In genomic region chr6:5141046-5141445, GRCh38 we compare ENCODE assay signal across 1 cellular context.
TF ChIP-seq lines count a peak whose summit lies in the region.

No MANE protein-coding gene starts in this region.

TF ChIP-seq in IMR-90, 13 proteins besides CTCF, POLR2A, EP300 and RAD21:
- TF ChIP-seq CHD1 (IDR thresholded peaks at IDR 0.05; ENCODE audit: low read depth, low read length): no peak
- TF ChIP-seq FOS (IDR thresholded peaks at IDR 0.05; ENCODE audit: low read depth, low read length): no peak
- no peak for TF ChIP-seq RFX5 (IDR thresholded peaks at IDR 0.05; ENCODE audit: low read depth, low read length)
- TF ChIP-seq NFE2L2 (IDR thresholded peaks at IDR 0.05; ENCODE audit: low read depth, low read length): no peak
- no peak for TF ChIP-seq MXI1 (IDR thresholded peaks at IDR 0.05; ENCODE audit: borderline replicate concordance, low read depth, low read length)
- no peak for TF ChIP-seq ELK1 (IDR thresholded peaks at IDR 0.05; ENCODE audit: borderline replicate concordance, low read depth, low read length)
- no peak for TF ChIP-seq RCOR1 (IDR thresholded peaks at IDR 0.05; ENCODE audit: insufficient replicate concordance, low read length)
- no peak for TF ChIP-seq SMC3 (IDR thresholded peaks at IDR 0.05; ENCODE audit: low read depth, low read length)
- TF ChIP-seq CEBPB (IDR thresholded peaks at IDR 0.05; ENCODE audit: low read depth, low read length): no peak
- TF ChIP-seq MAFK (IDR thresholded peaks at IDR 0.05; ENCODE audit: low read depth, low read length): no peak
- TF ChIP-seq USF2 (IDR thresholded peaks at IDR 0.05; ENCODE audit: low read depth, low read length): no peak
- TF ChIP-seq MAZ (IDR thresholded peaks at IDR 0.05; ENCODE audit: borderline replicate concordance, low read depth, low read length): no peak
- no peak for TF ChIP-seq BHLHE40 (IDR thresholded peaks at IDR 0.05; ENCODE audit: low read depth, low read length)
